Comparison of ENCODE assay signal across 8 cellular contexts in genomic region chr12:64610092-64610659, GRCh38. TPM values are rescaled to one million over a fixed set of nuclear protein-coding genes. Genes with fewer than 3 reads are reported as not detected.
DNase-seq lines count a peak whose midpoint lies in the region; ATAC-seq and TF ChIP-seq lines count a peak whose summit lies in the region.

A gene with protein sequence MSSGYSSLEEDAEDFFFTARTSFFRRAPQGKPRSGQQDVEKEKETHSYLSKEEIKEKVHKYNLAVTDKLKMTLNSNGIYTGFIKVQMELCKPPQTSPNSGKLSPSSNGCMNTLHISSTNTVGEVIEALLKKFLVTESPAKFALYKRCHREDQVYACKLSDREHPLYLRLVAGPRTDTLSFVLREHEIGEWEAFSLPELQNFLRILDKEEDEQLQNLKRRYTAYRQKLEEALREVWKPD (plus strand): TSS chr12:64610495. CDS start chr12:64610633, 138 bp downstream.

- intact Hi-C loops in Right ventricle myocardium inferior (cut with DNase I), result loop anchor here (2.0 to 5.0 kb wide), 3 partner anchors 43 to 87 kb away; no protein-coding TSS in a partner anchor
- intact Hi-C loops in posterior cingulate gyrus (cut with DNase I), result loop anchor here (10.0 kb wide), 1 partner anchor 55 kb away; no protein-coding TSS in a partner anchor
- intact Hi-C loops in uterus (cut with DNase I; ENCODE audit: low total_unique reads), result no loop called here

- no peaks in the 10 kb centered on the region for H3K9me3 ChIP-seq in HUES64 (ENCODE audit: insufficient read depth, low read depth, low read length)
- H3K9me3 ChIP-seq in uterus, result no peaks in the 10 kb centered on the region

- TF ChIP-seq CTCF in uterus (IDR thresholded peaks at IDR 0.05), result no peak

- H3K4me1 ChIP-seq in HUES64 (ENCODE audit: insufficient read depth, low read length), result peaks cover 10% of the 10 kb centered on the region; the same call in 1 of the 2 replicates
- peaks cover 0 to 3% of the 10 kb centered on the region in 2 donors for H3K4me1 ChIP-seq in uterus

- WGBS in HUES64, result under 1% methylated on average over 76 of the region's 76 CpGs

- H3K4me3 ChIP-seq in HUES64 (ENCODE audit: low read length) (peak within 1 kb of the TSS; percentile 90), uterus (peak within 1 kb of the TSS; percentile 71 to 97)

- peak within 1 kb of the TSS; percentile 74 for H3K9ac ChIP-seq in HUES64 (ENCODE audit: low read depth, low read length)

- H3K27ac Mint-ChIP-seq in activated naive CD4-positive, alpha-beta T cell treated with anti-CD3 and anti-CD28 coated beads, Interleukin-2, amount 50 U/mL, for 72 hours, result peak within 1 kb of the TSS; percentile 89 to 97

- DNase-seq in DMS153 (lab: John Stamatoyannopoulos, UW) (peak; percentile 30), SKM-1 treated with dmso at 0.1 percent for 144 hours (lab: John Stamatoyannopoulos, UW; ENCODE audit: unreplicated experiment) (peak; percentile 34), Right ventricle myocardium inferior (ENCODE audit: missing footprints) (peak; percentile 90), posterior cingulate gyrus (peak in 7 of 10 donors; percentile 16 to 89 (median 34)), uterus (peak; percentile 68 to 74)
- DNase-seq in activated naive CD4-positive, alpha-beta T cell treated with anti-CD3 and anti-CD28 coated beads, Interleukin-2, amount 50 U/mL, for 72 hours (ENCODE audit: low spot score in 2 of 2), result peak; percentile 76 to 81

- no peaks in the 10 kb centered on the region for H3K27me3 ChIP-seq in HUES64 (ENCODE audit: insufficient read depth, low read length)
- H3K27me3 ChIP-seq in uterus, result no peaks in the 10 kb centered on the region

- ATAC-seq in GM21381 (IDR thresholded peaks at IDR 0.05; ENCODE audit: unreplicated experiment) (peak; percentile 57), Right ventricle myocardium inferior (peak; percentile 88)
- ATAC-seq in activated naive CD4-positive, alpha-beta T cell treated with anti-CD3 and anti-CD28 coated beads, Interleukin-2, amount 50 U/mL, for 72 hours, result peak; percentile 66 to 77

- H3K9me3 Mint-ChIP-seq in activated naive CD4-positive, alpha-beta T cell treated with anti-CD3 and anti-CD28 coated beads, Interleukin-2, amount 50 U/mL, for 72 hours, result no peaks in the 10 kb centered on the region

- H3K36me3 Mint-ChIP-seq in activated naive CD4-positive, alpha-beta T cell treated with anti-CD3 and anti-CD28 coated beads, Interleukin-2, amount 50 U/mL, for 72 hours, result peaks cover 14 to 28% of the 10 kb centered on the region in 2 donors

- H3K36me3 ChIP-seq in HUES64 (ENCODE audit: insufficient read depth, low read length) (0 out of 2 replicates have a peak, but pooled peaks cover 3% of the 10 kb centered on the region), uterus (no peaks in the 10 kb centered on the region)

- TF ChIP-seq POLR2A in uterus (IDR thresholded peaks at IDR 0.05), result peak; percentile 57 to 74

- H3K27ac ChIP-seq in HUES64 (ENCODE audit: low read depth, low read length), result peak within 1 kb of the TSS; percentile 98
- peak within 1 kb of the TSS; percentile 84 to 97 for H3K27ac ChIP-seq in uterus

RNA-seq across cellular contexts. Expression of the gene that starts here (rescaled TPM):
- polyA plus RNA-seq in HUES64 (2013, experiment 1 of 2), result 26.9 TPM
- polyA plus RNA-seq in HUES64 (2013, experiment 2 of 2), result 27.2 TPM
- 10 to 100 TPM; 23.4 to 36.0 TPM for total RNA-seq in activated naive CD4-positive, alpha-beta T cell treated with anti-CD3 and anti-CD28 coated beads, Interleukin-2, amount 50 U/mL, for 72 hours
- total RNA-seq in Right ventricle myocardium inferior (123 TPM), uterus (10 to 100 TPM; 17.7 to 64.7 (median 29.2) TPM)

Comparison
In these comparisons a context has a peak if more than half of its experiments do, and no peak if none do; other contexts are left out.
1. Peak in every context shown above with its lines: DNase-seq, ATAC-seq, H3K4me3 ChIP-seq and H3K27ac ChIP-seq.
2. DNase-seq: peak in every context shown above with its lines; median percentile 90 in Right ventricle myocardium inferior; 78 in activated naive CD4-positive, alpha-beta T cell treated with anti-CD3 and anti-CD28 coated beads, Interleukin-2, amount 50 U/mL, for 72 hours; 71 in uterus; 34 in SKM-1 treated with dmso at 0.1 percent for 144 hours; 34 in posterior cingulate gyrus; 30 in DMS153.